17 cellular contexts compared by ENCODE assay signal in genomic region chr2:109195193-109196045, GRCh38.
A peak's percentile ranks its signal among the peaks of the same experiment; 100 is the strongest.
DNase-seq lines count a peak whose midpoint lies in the region; TF ChIP-seq lines count a peak whose summit lies in the region.
"Had no signal": no experiment of that assay in that cellular context is flagged by ENCODE, and none has a peak within 500 bp of the region (broad histone marks: within the 10 kb centered on the region; RNA-seq: fewer than 3 reads in every experiment).

No MANE protein-coding gene starts in this region.

- H4K5ac ChIP-seq in mesendoderm (ENCODE audit: low read length): no peak overlapping the region

- peaks cover 4% of the 10 kb centered on the region; the same call in 1 of the 2 replicates for H3K9me3 ChIP-seq in BLaER1
- H3K9me3 ChIP-seq: body of pancreas, uterus had no signal

- H2BK15ac ChIP-seq in mesendoderm (replicated peaks; ENCODE audit: low read depth): no peak overlapping the region

- DNase-seq in choroid plexus epithelial cell (ENCODE audit: low read depth) (peak; percentile 45), mesendoderm (peak; percentile 33), globus pallidus (ENCODE audit: low spot score) (no peak)
- DNase-seq in activated CD4-positive, CD25-positive, alpha-beta regulatory T cell treated with anti-CD3 and anti-CD28 coated beads, Interleukin-2, amount 50 U/mL, for 72 hours: no peak
- no peak for DNase-seq in stimulated activated CD8-positive, alpha-beta memory T cell treated with anti-CD3 and anti-CD28 coated beads, Interleukin-4, amount 100 ng/mL, for 48 hours
- DNase-seq in activated effector memory CD4-positive, alpha-beta T cell treated with anti-CD3 and anti-CD28 coated beads, Interleukin-2, amount 50 U/mL, for 16 hours: no peak
- DNase-seq: body of pancreas; Calu3; kidney glomerular epithelial cell; NCI-H146; NCI-H524 treated with DMSO at 0.1 percent for 48 hours; stimulated activated naive CD8-positive, alpha-beta T cell treated with anti-CD3 and anti-CD28 coated beads, Interleukin-15, amount 100 ng/mL, for 72 hours; uterus; WERI-Rb-1 had no signal

- no peak overlapping the region for H3K23ac ChIP-seq in mesendoderm (ENCODE audit: low read length)

- H2BK120ac ChIP-seq in mesendoderm (ENCODE audit: low read depth, low read length): no peak overlapping the region

- peaks cover 21% of the 10 kb centered on the region; the same call in 1 of the 2 replicates for H3K27me3 ChIP-seq in BLaER1
- H3K27me3 ChIP-seq in KMS-11 (ENCODE audit: insufficient read depth, low read depth): no peaks in the 10 kb centered on the region
- H3K27me3 ChIP-seq in mesendoderm (ENCODE audit: insufficient read depth, low read length, poor library complexity): no peaks in the 10 kb centered on the region
- H3K27me3 ChIP-seq: body of pancreas, hepatocyte, uterus had no signal

- H2AK5ac ChIP-seq in mesendoderm (ENCODE audit: low read length): peak overlapping the region; percentile 83

- no peaks in the 10 kb centered on the region for H3K36me3 ChIP-seq in BLaER1
- no peaks in the 10 kb centered on the region for H3K36me3 ChIP-seq in KMS-11 (ENCODE audit: insufficient read depth)
- H3K36me3 ChIP-seq in mesendoderm (ENCODE audit: control insufficient read depth, insufficient read depth, low read length): no peaks in the 10 kb centered on the region
- H3K36me3 ChIP-seq: uterus, WERI-Rb-1 had no signal

- H3K79me1 ChIP-seq in mesendoderm (ENCODE audit: low read length): no peaks in the 10 kb centered on the region

- H2AFZ ChIP-seq in KMS-11 (ENCODE audit: low read depth): no peak overlapping the region
- H2AFZ ChIP-seq: hepatocyte had no signal

- H3K4me1 ChIP-seq in BLaER1: peaks cover 85% of the 10 kb centered on the region
- peaks cover 18% of the 10 kb centered on the region for H3K4me1 ChIP-seq in KMS-11 (ENCODE audit: low read depth, poor library complexity, severe bottlenecking)
- H3K4me1 ChIP-seq in mesendoderm (ENCODE audit: control insufficient read depth, low read depth, low read length): peaks cover 6% of the 10 kb centered on the region
- H3K4me1 ChIP-seq: body of pancreas had no signal

- no peak overlapping the region for H3K18ac ChIP-seq in mesendoderm (ENCODE audit: low read length)

- H3K79me2 ChIP-seq in KMS-11 (ENCODE audit: insufficient read depth, low read depth) (no peaks in the 10 kb centered on the region), mesendoderm (ENCODE audit: control insufficient read depth, insufficient read depth, low read length) (no peaks in the 10 kb centered on the region)
- H3K79me2 ChIP-seq: hepatocyte had no signal

- peak overlapping the region; percentile 5 for H2BK5ac ChIP-seq in mesendoderm (ENCODE audit: low read length)

- H3K56ac ChIP-seq in mesendoderm (ENCODE audit: low read length): peak overlapping the region; percentile 47

- peak overlapping the region; percentile 78 for H3K4me2 ChIP-seq in BLaER1
- peak overlapping the region; percentile 47 for H3K4me2 ChIP-seq in KMS-11
- no peak overlapping the region for H3K4me2 ChIP-seq in mesendoderm (ENCODE audit: low read length)
- H3K4me2 ChIP-seq: hepatocyte had no signal

- no peak overlapping the region for H3K27ac ChIP-seq in BLaER1
- H3K27ac ChIP-seq in KMS-11: no peak overlapping the region
- H3K27ac ChIP-seq in mesendoderm (ENCODE audit: low read depth, low read length): no peak overlapping the region
- H3K27ac ChIP-seq: body of pancreas, hepatocyte, uterus, WERI-Rb-1 had no signal

- H4K20me1 ChIP-seq in BLaER1 (peaks cover 96% of the 10 kb centered on the region), KMS-11 (ENCODE audit: insufficient read depth) (no peaks in the 10 kb centered on the region)

- H3K4me3 ChIP-seq in BLaER1 (no peak overlapping the region), KMS-11 (IDR thresholded peaks at IDR 0.05; ENCODE audit: insufficient read depth, low read depth, low read length) (no peak overlapping the region), choroid plexus epithelial cell (ENCODE audit: low read depth, low read length) (no peak overlapping the region), mesendoderm (ENCODE audit: low read length) (no peak overlapping the region)
- H3K4me3 ChIP-seq: body of pancreas, hepatocyte, uterus had no signal

- TF ChIP-seq CTCF in KMS-11 (conservative IDR thresholded peaks at IDR 0.05; ENCODE audit: low read depth, low read length) (no peak), choroid plexus epithelial cell (conservative IDR thresholded peaks at IDR 0.05; ENCODE audit: low read depth, low read length) (no peak)

- H3K9ac ChIP-seq in BLaER1 (no peak overlapping the region), KMS-11 (no peak overlapping the region), mesendoderm (ENCODE audit: low read length) (no peak overlapping the region)

- no peak overlapping the region for H3K4ac ChIP-seq in mesendoderm (ENCODE audit: low read depth, low read length)

- no CpG with 5 or more reads among the region's 19 CpGs for WGBS in mesendoderm (ENCODE audit: extremely low coverage, insufficient coverage, low lambda C conversion rate)

- no peak overlapping the region for H4K8ac ChIP-seq in mesendoderm (ENCODE audit: low read depth, low read length)

Comparison
In these comparisons a context has a peak if more than half of its experiments do, and no peak if none do; other contexts are left out.
1. DNase-seq: peak in choroid plexus epithelial cell (single experiment) and mesendoderm (single experiment); none in activated CD4-positive, CD25-positive, alpha-beta regulatory T cell treated with anti-CD3 and anti-CD28 coated beads, Interleukin-2, amount 50 U/mL, for 72 hours (single experiment), stimulated activated CD8-positive, alpha-beta memory T cell treated with anti-CD3 and anti-CD28 coated beads, Interleukin-4, amount 100 ng/mL, for 48 hours (single experiment), globus pallidus (single experiment) and activated effector memory CD4-positive, alpha-beta T cell treated with anti-CD3 and anti-CD28 coated beads, Interleukin-2, amount 50 U/mL, for 16 hours (single experiment).